1 cellular context compared by ENCODE assay signal in genomic region chr14:24146622-24146977, GRCh38.
TF ChIP-seq lines count a peak whose summit lies in the region.

No MANE protein-coding gene starts in this region.

TF ChIP-seq in HepG2, 621 proteins besides CTCF, POLR2A, EP300 and RAD21 (continued from another document and continues in another):
- TF ChIP-seq ARID5B (CRISPR knock-in tag; IDR thresholded peaks at IDR 0.05) (no peak; the same call in 1 of the 2 replicates), THAP11 (CRISPR knock-in tag; IDR thresholded peaks at IDR 0.05) (peak; percentile 64; the same call in 1 of the 2 replicates), ZNF234 (CRISPR knock-in tag; conservative IDR thresholded peaks at IDR 0.05) (no peak), ZNF644 (CRISPR knock-in tag; IDR thresholded peaks at IDR 0.05; ENCODE audit: low read depth) (peak; percentile 76; the same call in 1 of the 2 replicates), NR2F1 (CRISPR knock-in tag; IDR thresholded peaks at IDR 0.05) (no peak), PREB (CRISPR knock-in tag; IDR thresholded peaks at IDR 0.05) (no peak), FOSL2 (CRISPR knock-in tag; IDR thresholded peaks at IDR 0.05) (peak; percentile 24; the same call in 1 of the 2 replicates), RXRA (CRISPR knock-in tag; IDR thresholded peaks at IDR 0.05) (no peak; the same call in 1 of the 2 replicates), ZNF7 (CRISPR knock-in tag; IDR thresholded peaks at IDR 0.05) (no peak), TARDBP (CRISPR knock-in tag; IDR thresholded peaks at IDR 0.05) (peak; percentile 86; the same call in 1 of the 2 replicates), MLX (CRISPR knock-in tag; IDR thresholded peaks at IDR 0.05) (no peak), ZBTB42 (CRISPR knock-in tag; IDR thresholded peaks at IDR 0.05) (no peak; the same call in 1 of the 2 replicates), ZNF530 (CRISPR knock-in tag; IDR thresholded peaks at IDR 0.05; ENCODE audit: low read depth) (no peak), ZNF891 (CRISPR knock-in tag; IDR thresholded peaks at IDR 0.05) (no peak), MTF2 (CRISPR knock-in tag; IDR thresholded peaks at IDR 0.05; ENCODE audit: borderline replicate concordance) (no peak), USF2 (IDR thresholded peaks at IDR 0.05; ENCODE audit: low read depth, low read length) (no peak), USF2 (CRISPR knock-in tag; IDR thresholded peaks at IDR 0.05; ENCODE audit: borderline replicate concordance) (no peak), KLF9 (CRISPR knock-in tag; IDR thresholded peaks at IDR 0.05; ENCODE audit: low read depth) (no peak), MIXL1 (CRISPR knock-in tag; IDR thresholded peaks at IDR 0.05) (peak; percentile 11; the same call in 1 of the 2 replicates), FOXC1 (CRISPR knock-in tag; IDR thresholded peaks at IDR 0.05; ENCODE audit: borderline replicate concordance) (no peak), EED (CRISPR knock-in tag; IDR thresholded peaks at IDR 0.05) (no peak), ZNF230 (CRISPR knock-in tag; IDR thresholded peaks at IDR 0.05) (no peak), REST (IDR thresholded peaks at IDR 0.05; ENCODE audit: borderline replicate concordance in 1 of 2, low read depth in 1 of 2, low read length in 2 of 2) (no peak), REXO4 (CRISPR knock-in tag; IDR thresholded peaks at IDR 0.05; ENCODE audit: borderline replicate concordance) (no peak), GPN1 (CRISPR knock-in tag; IDR thresholded peaks at IDR 0.05; ENCODE audit: borderline replicate concordance) (no peak), NCOA2 (CRISPR knock-in tag; IDR thresholded peaks at IDR 0.05) (no peak; the same call in 1 of the 2 replicates), ZNF407 (CRISPR knock-in tag; IDR thresholded peaks at IDR 0.05; ENCODE audit: not compliant biosample characterization) (peak; percentile 79), XRCC5 (optimal IDR thresholded peaks at IDR 0.05; ENCODE audit: low read length) (peak; percentile 91), GFI1 (CRISPR knock-in tag; IDR thresholded peaks at IDR 0.05; ENCODE audit: borderline replicate concordance) (no peak), ZNF570 (CRISPR knock-in tag; IDR thresholded peaks at IDR 0.05; ENCODE audit: borderline replicate concordance) (no peak), KDM3A (CRISPR knock-in tag; IDR thresholded peaks at IDR 0.05; ENCODE audit: low read depth) (peak; percentile 25; the same call in 1 of the 2 replicates), ZKSCAN8 (CRISPR knock-in tag; IDR thresholded peaks at IDR 0.05; ENCODE audit: borderline replicate concordance) (peak; percentile 11; the same call in 1 of the 2 replicates), SOX6 (IDR thresholded peaks at IDR 0.05) (no peak), SOX6 (CRISPR knock-in tag; IDR thresholded peaks at IDR 0.05) (peak; percentile 80), ZNF335 (CRISPR knock-in tag; IDR thresholded peaks at IDR 0.05) (0 out of 2 replicates have a peak, but pooled peaks have one; percentile 14), ZNF276 (CRISPR knock-in tag; IDR thresholded peaks at IDR 0.05; ENCODE audit: low read depth) (no peak; the same call in 1 of the 2 replicates), THYN1 (CRISPR knock-in tag; IDR thresholded peaks at IDR 0.05; ENCODE audit: borderline replicate concordance, low read depth) (no peak), RCOR2 (CRISPR knock-in tag; IDR thresholded peaks at IDR 0.05) (no peak), CENPX (CRISPR knock-in tag; IDR thresholded peaks at IDR 0.05) (no peak), CHCHD3 (CRISPR knock-in tag; IDR thresholded peaks at IDR 0.05) (no peak), ZKSCAN5 (CRISPR knock-in tag; IDR thresholded peaks at IDR 0.05) (no peak), TMF1 (CRISPR knock-in tag; IDR thresholded peaks at IDR 0.05; ENCODE audit: low read depth) (peak; percentile 18; the same call in 1 of the 2 replicates), HNRNPLL (IDR thresholded peaks at IDR 0.05; ENCODE audit: low read depth, low read length, poor library complexity, severe bottlenecking) (peak; percentile 87)
